In the genomic region with DNA sequence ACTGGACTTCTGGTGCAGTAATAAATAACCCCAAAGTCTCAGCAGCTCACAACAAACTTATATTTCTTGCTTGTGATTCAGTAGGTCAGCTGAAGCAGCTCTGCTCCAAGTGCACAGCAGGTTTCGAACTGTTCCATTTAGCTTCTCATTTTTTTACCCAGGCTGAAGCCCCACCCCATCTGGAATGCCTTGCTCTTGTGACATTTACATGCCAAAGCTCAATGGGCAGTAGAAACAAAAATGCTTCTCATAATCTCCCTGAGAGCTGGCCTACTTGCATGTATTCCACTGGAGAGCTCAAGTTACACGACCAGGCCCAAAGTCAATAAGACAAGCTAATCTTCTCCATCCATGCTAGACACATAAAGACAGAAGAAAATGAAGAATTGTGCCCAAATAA, we compare ENCODE assay signal across 19 cellular contexts.
DNase-seq lines count a peak whose midpoint lies in the region; ATAC-seq and TF ChIP-seq lines count a peak whose summit lies in the region.
"Had no signal": no experiment of that assay in that cellular context is flagged by ENCODE, and none has a peak within 500 bp of the region (broad histone marks: within the 10 kb centered on the region; RNA-seq: fewer than 3 reads in every experiment).

No MANE protein-coding gene starts in this region.

- H3K4me3 ChIP-seq in adipocyte (ENCODE audit: low read length) (no peak overlapping the region), fibroblast of mammary gland (ENCODE audit: control insufficient read depth, low read depth, low read length) (no peak overlapping the region), lower lobe of right lung (no peak overlapping the region)
- H3K4me3 ChIP-seq: breast epithelium, esophagus muscularis mucosa, skin epidermis had no signal

- no peak overlapping the region for H3K9ac ChIP-seq in adipocyte (ENCODE audit: low read length)
- H3K9ac ChIP-seq: parathyroid adenoma had no signal

- H3K27me3 ChIP-seq in adipocyte (replicated peaks; ENCODE audit: control insufficient read depth, insufficient read depth, low read length) (no peaks in the 10 kb centered on the region), lower lobe of right lung (ENCODE audit: low read depth) (no peaks in the 10 kb centered on the region)
- H3K27me3 ChIP-seq: breast epithelium, esophagus muscularis mucosa had no signal

- intact Hi-C loops in lower lobe of right lung (cut with DNase I) = no loop called here

- no peak for TF ChIP-seq CTCF in fibroblast of mammary gland (conservative IDR thresholded peaks at IDR 0.05; ENCODE audit: control insufficient read depth, insufficient read depth, low read depth, low read length)
- TF ChIP-seq CTCF in lower lobe of right lung (IDR thresholded peaks at IDR 0.05) = no peak

- ATAC-seq in HG03196 (IDR thresholded peaks at IDR 0.05; ENCODE audit: unreplicated experiment) (no peak), lower lobe of right lung (no peak)
- ATAC-seq: HepG2; naive thymus-derived CD8-positive, alpha-beta T cell; Right ventricle myocardium inferior had no signal

- DNase-seq in G401 (ENCODE audit: low spot score) = peak; percentile 77
- DNase-seq in adipocyte (ENCODE audit: low read depth) = peak; percentile 93
- peak; percentile 9 for DNase-seq in fibroblast of mammary gland (ENCODE audit: low read depth)
- DNase-seq in smooth muscle cell of the brain vasculature (ENCODE audit: low read depth, low spot score) = peak; percentile 45
- no peak for DNase-seq in lower lobe of right lung
- no peak for DNase-seq in stimulated activated CD4-positive, alpha-beta T cell treated with anti-CD3 and anti-CD28 coated beads, Interleukin-4, amount 100 ng/mL, for 1 hour
- DNase-seq: activated naive CD4-positive, alpha-beta T cell treated with anti-CD3 and anti-CD28 coated beads for 36 hours; CD4-positive, CD25-positive, alpha-beta regulatory T cell; DMS79; hippocampal formation; naive thymus-derived CD8-positive, alpha-beta T cell; NCI-H187 treated with DMSO at 0.1 percent for 48 hours had no signal

- H3K36me3 ChIP-seq in adipocyte (ENCODE audit: control insufficient read depth, insufficient read depth, low read length, severe bottlenecking) (no peaks in the 10 kb centered on the region), lower lobe of right lung (no peaks in the 10 kb centered on the region)
- H3K36me3 ChIP-seq: breast epithelium, esophagus muscularis mucosa had no signal

- in situ Hi-C loops in G401 (cut with HindIII; ENCODE audit: low sequenced_read_pairs) = no loop called here

- H3K4me1 ChIP-seq in adipocyte (ENCODE audit: control insufficient read depth, insufficient read depth, low read length) (peaks cover 20% of the 10 kb centered on the region), lower lobe of right lung (no peaks in the 10 kb centered on the region)
- H3K4me1 ChIP-seq: breast epithelium, esophagus muscularis mucosa, parathyroid adenoma had no signal

- H3K27ac ChIP-seq in lower lobe of right lung = no peak overlapping the region
- H3K27ac ChIP-seq: breast epithelium, esophagus muscularis mucosa, parathyroid adenoma, skin epidermis had no signal

- peaks cover 9% of the 10 kb centered on the region for H3K9me3 ChIP-seq in adipocyte (ENCODE audit: control insufficient read depth, low read length)
- no peaks in the 10 kb centered on the region for H3K9me3 ChIP-seq in lower lobe of right lung
- H3K9me3 ChIP-seq: esophagus muscularis mucosa had no signal

Comparison
In these comparisons a context has a peak if more than half of its experiments do, and no peak if none do; other contexts are left out.
1. DNase-seq: peak in G401 (single experiment), adipocyte (single experiment), fibroblast of mammary gland (single experiment) and smooth muscle cell of the brain vasculature (single experiment); none in lower lobe of right lung (single experiment) and stimulated activated CD4-positive, alpha-beta T cell treated with anti-CD3 and anti-CD28 coated beads, Interleukin-4, amount 100 ng/mL, for 1 hour (single experiment).